Comparison of ENCODE assay signal across 6 cellular contexts in the genomic region with DNA sequence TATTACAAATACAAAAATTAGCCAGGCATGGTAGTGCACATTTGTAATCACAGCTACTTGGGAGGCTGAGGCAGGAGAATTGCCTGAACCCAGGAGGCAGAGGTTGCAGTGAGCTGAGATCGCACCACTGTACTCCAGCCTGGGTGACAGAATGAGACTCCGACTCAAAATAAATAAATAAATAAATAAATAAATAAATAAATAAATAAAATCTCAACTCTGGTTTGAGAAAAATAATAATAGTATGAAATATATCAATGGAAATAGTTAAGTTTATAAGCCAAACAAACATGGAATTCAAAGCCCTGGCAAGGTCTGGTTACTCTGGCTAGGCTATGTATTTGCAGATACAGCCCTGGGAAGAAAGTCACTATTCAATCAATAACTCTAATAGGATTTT. TPM values are rescaled to one million over a fixed set of nuclear protein-coding genes. Genes with fewer than 3 reads are reported as not detected.
"Had no signal": no experiment of that assay in that cellular context is flagged by ENCODE, and none has a peak within 500 bp of the region (broad histone marks: within the 10 kb centered on the region; RNA-seq: fewer than 3 reads in every experiment).

No MANE protein-coding gene starts in this region.

RNA-seq across cellular contexts. Expression of a gene that starts 45.7 kb away (rescaled TPM):
- total RNA-seq: dermis microvascular lymphatic vessel endothelial cell, esophagus mucosa, fibroblast of lung, heart left ventricle, left ventricle myocardium superior, osteoblast had no signal
- polyA plus RNA-seq: fibroblast of lung, heart left ventricle had no signal
